In the genomic region with DNA sequence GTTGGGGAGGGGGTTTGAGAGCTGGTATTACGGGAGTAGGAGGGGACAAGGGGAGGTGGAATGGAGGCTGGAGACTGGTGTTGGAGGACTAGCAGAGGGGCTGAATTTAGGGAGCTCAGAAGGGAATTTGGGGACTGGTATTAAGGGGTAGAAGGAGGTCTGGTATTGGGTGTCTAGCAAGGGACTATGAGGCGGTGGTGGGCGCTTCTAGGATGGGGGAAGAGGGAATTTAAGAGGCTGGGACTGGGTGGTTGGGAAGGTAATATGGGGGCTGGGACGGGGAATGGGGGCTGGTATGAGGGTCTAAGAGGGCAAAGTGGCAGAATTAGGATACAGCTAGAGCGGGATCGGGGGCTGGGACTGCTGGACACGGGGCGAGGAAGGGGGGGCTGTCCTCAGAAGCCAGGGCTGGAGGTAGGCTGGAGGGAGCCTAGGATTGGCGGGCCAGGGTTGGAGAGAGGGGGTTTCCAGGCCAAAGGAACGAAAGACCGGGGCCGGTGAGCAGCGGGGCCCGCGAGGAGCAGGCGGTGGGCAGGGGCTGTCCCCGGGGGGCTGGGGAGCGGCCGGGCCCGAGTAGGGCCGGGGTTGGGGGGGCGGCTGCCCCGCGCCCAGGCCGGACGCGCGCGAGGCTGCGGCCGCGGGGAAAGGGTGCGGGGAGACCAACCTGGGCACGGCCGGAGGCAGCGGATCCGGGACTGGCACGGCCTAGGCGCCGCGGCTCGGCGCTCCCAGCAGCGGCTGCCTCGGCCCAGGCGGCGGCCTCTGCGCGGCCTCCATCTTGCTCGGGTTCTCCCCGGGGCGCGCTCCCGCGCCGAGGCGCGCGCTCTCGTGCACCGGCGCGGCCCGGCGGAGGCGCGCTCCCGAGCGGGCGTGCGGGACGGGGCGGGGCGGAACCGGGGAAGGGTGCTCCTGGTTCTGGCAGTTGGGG, we compare ENCODE assay signal across 11 cellular contexts. TPM values are rescaled to one million over a fixed set of nuclear protein-coding genes. Genes with fewer than 3 reads are reported as not detected.
DNase-seq lines count a peak whose midpoint lies in the region; ATAC-seq and TF ChIP-seq lines count a peak whose summit lies in the region.
"Had no signal": no experiment of that assay in that cellular context is flagged by ENCODE, and none has a peak within 500 bp of the region (broad histone marks: within the 10 kb centered on the region; RNA-seq: fewer than 3 reads in every experiment).

LHFPL4 (minus strand) TSS at position 802 of the 928 bp plus-strand sequence. CDS start 1,143 bp downstream, outside the sequence.

- H3K27me3 ChIP-seq in HUES64 (ENCODE audit: insufficient read depth, low read length) = peaks cover 11% of the 10 kb centered on the region
- H3K27me3 ChIP-seq in endodermal cell (ENCODE audit: control insufficient read depth, insufficient read depth, low read length, poor library complexity, severe bottlenecking) = peaks cover 55% of the 10 kb centered on the region
- H3K27me3 ChIP-seq: thyroid gland had no signal

- H3K9me3 ChIP-seq in HUES64 (ENCODE audit: insufficient read depth, low read depth, low read length) (no peaks in the 10 kb centered on the region), endodermal cell (ENCODE audit: control insufficient read depth, low read length) (no peaks in the 10 kb centered on the region)
- H3K9me3 ChIP-seq: thyroid gland had no signal

- H3K4me1 Mint-ChIP-seq in endodermal cell = peaks cover 14% of the 10 kb centered on the region
- H3K4me1 Mint-ChIP-seq in natural killer cell treated with Interleukin-12 subunit alpha and Interleukin-12 subunit beta and Interleukin-15 and Interleukin-18, amount 100 ng/mL, for 72 hours (ENCODE audit: low read depth in 2 of 2) = peaks cover 0 to 7% of the 10 kb centered on the region in 2 donors

- H3K27ac ChIP-seq in HUES64 (ENCODE audit: low read depth, low read length) = no peak within 1 kb of the TSS
- no peak within 1 kb of the TSS for H3K27ac ChIP-seq in endodermal cell (ENCODE audit: low read depth, low read length)
- H3K27ac ChIP-seq: thyroid gland had no signal

- peak within 1 kb of the TSS; percentile 50 for H3K4me3 Mint-ChIP-seq in endodermal cell
- H3K4me3 Mint-ChIP-seq in natural killer cell treated with Interleukin-12 subunit alpha and Interleukin-12 subunit beta and Interleukin-15 and Interleukin-18, amount 100 ng/mL, for 72 hours = no peak within 1 kb of the TSS

- H3K9ac ChIP-seq in HUES64 (ENCODE audit: low read depth, low read length) (peak within 1 kb of the TSS; percentile 52), endodermal cell (ENCODE audit: extremely low read depth, low read length, poor library complexity, severe bottlenecking) (no peak within 1 kb of the TSS)

- H3K27ac Mint-ChIP-seq in endodermal cell = no peak within 1 kb of the TSS
- H3K27ac Mint-ChIP-seq in natural killer cell treated with Interleukin-12 subunit alpha and Interleukin-12 subunit beta and Interleukin-15 and Interleukin-18, amount 100 ng/mL, for 72 hours = no peak within 1 kb of the TSS
- H3K27ac Mint-ChIP-seq: activated naive CD8-positive, alpha-beta T cell had no signal

- intact Hi-C loops in posterior cingulate gyrus (cut with DNase I) = no loop called here

- no peak for ATAC-seq in natural killer cell treated with Interleukin-12 subunit alpha and Interleukin-12 subunit beta and Interleukin-15 and Interleukin-18, amount 100 ng/mL, for 72 hours

- H3K4me3 ChIP-seq in HUES64 (ENCODE audit: low read length) = peak within 1 kb of the TSS; percentile 71
- peak within 1 kb of the TSS; percentile 66 for H3K4me3 ChIP-seq in endodermal cell (ENCODE audit: low read length)
- H3K4me3 ChIP-seq: thyroid gland had no signal

- H3K36me3 ChIP-seq in HUES64 (ENCODE audit: insufficient read depth, low read length) = no peaks in the 10 kb centered on the region
- H3K36me3 ChIP-seq in endodermal cell (ENCODE audit: control insufficient read depth, insufficient read depth, low read length) = no peaks in the 10 kb centered on the region
- H3K36me3 ChIP-seq: thyroid gland had no signal

- H3K4me1 ChIP-seq in HUES64 (ENCODE audit: insufficient read depth, low read length) = peaks cover 9% of the 10 kb centered on the region
- no peaks in the 10 kb centered on the region for H3K4me1 ChIP-seq in endodermal cell (ENCODE audit: control insufficient read depth, insufficient read depth, low read length)
- H3K4me1 ChIP-seq: thyroid gland had no signal

- H3K9me3 Mint-ChIP-seq in endodermal cell = peaks cover 3% of the 10 kb centered on the region
- H3K9me3 Mint-ChIP-seq in natural killer cell treated with Interleukin-12 subunit alpha and Interleukin-12 subunit beta and Interleukin-15 and Interleukin-18, amount 100 ng/mL, for 72 hours = no peaks in the 10 kb centered on the region

- H3K36me3 Mint-ChIP-seq in endodermal cell (ENCODE audit: low read depth) = no peaks in the 10 kb centered on the region
- H3K36me3 Mint-ChIP-seq in natural killer cell treated with Interleukin-12 subunit alpha and Interleukin-12 subunit beta and Interleukin-15 and Interleukin-18, amount 100 ng/mL, for 72 hours = peaks cover 6% of the 10 kb centered on the region

- 1% methylated on average over 75 of the region's 75 CpGs for WGBS in HUES64
- WGBS in endodermal cell (ENCODE audit: insufficient coverage in 1 of 2, insufficient read length in 1 of 2), 2 experiments = 1 to 2% methylated on average over 20 to 75 of the region's 75 CpGs

- peak; percentile 0 for DNase-seq in NCI-H1436 (lab: John Stamatoyannopoulos, UW)
- DNase-seq in NCI-H1436 treated with DMSO at 0.1 percent for 48 hours (lab: John Stamatoyannopoulos, UW) = no peak
- peak; percentile 76 for DNase-seq in endodermal cell
- DNase-seq in posterior cingulate gyrus = peak in 9 of 10 donors; percentile 16 to 94 (median 39)
- DNase-seq in OCI-M1 (lab: John Stamatoyannopoulos, UW) = no peak
- DNase-seq in NCI-H128 (lab: John Stamatoyannopoulos, UW; ENCODE audit: unreplicated experiment) = no peak
- no peak for DNase-seq in natural killer cell treated with Interleukin-12 subunit alpha and Interleukin-12 subunit beta and Interleukin-15 and Interleukin-18, amount 100 ng/mL, for 72 hours (ENCODE audit: low spot score)
- DNase-seq: thyroid gland had no signal

- peaks cover 61% of the 10 kb centered on the region for H3K27me3 Mint-ChIP-seq in endodermal cell (ENCODE audit: insufficient read depth)
- H3K27me3 Mint-ChIP-seq in natural killer cell treated with Interleukin-12 subunit alpha and Interleukin-12 subunit beta and Interleukin-15 and Interleukin-18, amount 100 ng/mL, for 72 hours = peaks cover 46 to 66% of the 10 kb centered on the region in 2 donors

- no peak for TF ChIP-seq CTCF in endodermal cell (conservative IDR thresholded peaks at IDR 0.05)

RNA-seq across cellular contexts. Expression of gene LHFPL4, which starts in this region (rescaled TPM):
- 4.3 TPM for polyA plus RNA-seq in HUES64 (2013, experiment 1 of 2)
- polyA plus RNA-seq in HUES64 (2013, experiment 2 of 2) = 4.5 TPM
- total RNA-seq in endodermal cell = 1 to 10 TPM; 1.1 to 6.7 TPM
- polyA plus RNA-seq in endodermal cell (2013, experiment 1 of 2) = 1.6 TPM
- 1.4 TPM for polyA plus RNA-seq in endodermal cell (2013, experiment 2 of 2)
- not detected for total RNA-seq in natural killer cell treated with Interleukin-12 subunit alpha and Interleukin-12 subunit beta and Interleukin-15 and Interleukin-18, amount 100 ng/mL, for 72 hours
- total RNA-seq: chondrocyte had no signal

Comparison
In these comparisons a context has a peak if more than half of its experiments do, and no peak if none do; other contexts are left out.
1. DNase-seq: peak in NCI-H1436 (single experiment), endodermal cell (single experiment) and posterior cingulate gyrus (9 of 10); none in NCI-H1436 treated with DMSO at 0.1 percent for 48 hours (single experiment), OCI-M1 (single experiment), NCI-H128 (single experiment) and natural killer cell treated with Interleukin-12 subunit alpha and Interleukin-12 subunit beta and Interleukin-15 and Interleukin-18, amount 100 ng/mL, for 72 hours (single experiment).